In the genomic region with DNA sequence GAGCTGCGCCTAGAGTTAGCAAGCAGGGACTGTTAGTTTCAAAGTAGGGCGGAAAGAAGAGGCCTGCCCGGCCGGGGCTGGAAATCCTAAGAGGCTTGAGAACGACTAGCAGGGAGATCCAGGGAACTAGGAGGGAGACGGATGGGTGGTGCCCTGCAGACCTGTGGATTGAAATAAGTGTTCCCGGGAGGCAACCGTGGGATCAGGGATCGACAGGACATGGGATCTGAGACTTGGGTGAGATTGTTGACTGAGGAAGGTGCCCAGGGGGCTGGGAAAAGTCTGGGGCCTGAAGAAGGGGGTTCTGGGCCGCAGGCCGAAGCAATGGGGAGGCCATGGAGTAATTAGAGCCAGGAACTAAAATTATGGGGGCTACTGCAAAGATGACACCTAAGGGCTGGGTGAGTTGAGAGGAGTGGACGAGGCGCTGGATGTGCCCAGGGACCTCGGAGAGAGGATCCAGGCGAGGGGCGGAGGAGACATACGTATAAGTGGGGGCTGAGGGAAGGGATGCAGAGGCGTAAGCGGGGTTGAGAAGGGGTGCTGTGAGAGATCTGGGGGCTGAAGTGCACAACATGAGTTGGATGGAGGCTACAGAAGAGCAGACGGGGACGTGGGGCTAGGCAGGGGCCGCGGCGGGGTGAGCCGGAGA, we compare ENCODE assay signal across 8 cellular contexts. TPM values are rescaled to one million over a fixed set of nuclear protein-coding genes. Genes with fewer than 3 reads are reported as not detected.
A peak's percentile ranks its signal among the peaks of the same experiment; 100 is the strongest.
DNase-seq lines count a peak whose midpoint lies in the region; ATAC-seq lines count a peak whose summit lies in the region.

No MANE protein-coding gene starts in this region.

- no peaks in the 10 kb centered on the region for H3K27me3 Mint-ChIP-seq in activated naive CD8-positive, alpha-beta T cell treated with anti-CD3 and anti-CD28 coated beads for 36 hours
- no peaks in the 10 kb centered on the region for H3K27me3 Mint-ChIP-seq in activated naive CD8-positive, alpha-beta T cell treated with anti-CD3 and anti-CD28 coated beads, Interleukin-2, amount 50 U/mL, for 24 hours

- peaks cover 6% of the 10 kb centered on the region for H3K36me3 Mint-ChIP-seq in activated naive CD8-positive, alpha-beta T cell treated with anti-CD3 and anti-CD28 coated beads for 36 hours
- no peaks in the 10 kb centered on the region for H3K36me3 Mint-ChIP-seq in activated naive CD8-positive, alpha-beta T cell treated with anti-CD3 and anti-CD28 coated beads, Interleukin-2, amount 50 U/mL, for 24 hours (ENCODE audit: low read depth)

- ATAC-seq in activated naive CD8-positive, alpha-beta T cell treated with anti-CD3 and anti-CD28 coated beads, Interleukin-2, amount 50 U/mL, for 24 hours: no peak
- peak; percentile 17 for ATAC-seq in HG03175 (IDR thresholded peaks at IDR 0.05; ENCODE audit: unreplicated experiment)
- ATAC-seq in HG03045 (IDR thresholded peaks at IDR 0.05; ENCODE audit: unreplicated experiment): no peak

- no peaks in the 10 kb centered on the region for H3K9me3 Mint-ChIP-seq in activated naive CD8-positive, alpha-beta T cell treated with anti-CD3 and anti-CD28 coated beads for 36 hours
- H3K9me3 Mint-ChIP-seq in activated naive CD8-positive, alpha-beta T cell treated with anti-CD3 and anti-CD28 coated beads, Interleukin-2, amount 50 U/mL, for 24 hours: no peaks in the 10 kb centered on the region

- no peak overlapping the region for H3K4me3 Mint-ChIP-seq in activated naive CD8-positive, alpha-beta T cell treated with anti-CD3 and anti-CD28 coated beads for 36 hours
- no peak overlapping the region for H3K4me3 Mint-ChIP-seq in activated naive CD8-positive, alpha-beta T cell treated with anti-CD3 and anti-CD28 coated beads, Interleukin-2, amount 50 U/mL, for 24 hours

- intact Hi-C loops in head of caudate nucleus (cut with DNase I): no loop called here

- peak; percentile 7 for DNase-seq in activated naive CD8-positive, alpha-beta T cell treated with anti-CD3 and anti-CD28 coated beads for 36 hours
- no peak for DNase-seq in activated naive CD8-positive, alpha-beta T cell treated with anti-CD3 and anti-CD28 coated beads, Interleukin-2, amount 50 U/mL, for 24 hours
- DNase-seq in SW480 (ENCODE audit: low spot score): peak; percentile 67
- peak in 40 of 42 donors; percentile 10 to 68 (median 30) for DNase-seq in head of caudate nucleus
- DNase-seq in putamen (ENCODE audit: low spot score): peak; percentile 14
- no peak for DNase-seq in NCI-H2029 (lab: John Stamatoyannopoulos, UW)

- no peak overlapping the region for H3K27ac Mint-ChIP-seq in activated naive CD8-positive, alpha-beta T cell treated with anti-CD3 and anti-CD28 coated beads for 36 hours
- no peak overlapping the region for H3K27ac Mint-ChIP-seq in activated naive CD8-positive, alpha-beta T cell treated with anti-CD3 and anti-CD28 coated beads, Interleukin-2, amount 50 U/mL, for 24 hours

- peaks cover 21% of the 10 kb centered on the region for H3K4me1 Mint-ChIP-seq in activated naive CD8-positive, alpha-beta T cell treated with anti-CD3 and anti-CD28 coated beads for 36 hours
- peaks cover 24% of the 10 kb centered on the region for H3K4me1 Mint-ChIP-seq in activated naive CD8-positive, alpha-beta T cell treated with anti-CD3 and anti-CD28 coated beads, Interleukin-2, amount 50 U/mL, for 24 hours

RNA-seq across cellular contexts. Expression of a gene that starts 0.6 kb away (rescaled TPM):
- total RNA-seq in activated naive CD8-positive, alpha-beta T cell treated with anti-CD3 and anti-CD28 coated beads for 36 hours: 10 to 100 TPM; 93.7 to 94.4 TPM

RNA-seq across cellular contexts. Expression of a gene that starts 38.6 kb away (rescaled TPM):
- total RNA-seq in activated naive CD8-positive, alpha-beta T cell treated with anti-CD3 and anti-CD28 coated beads for 36 hours: under 1 TPM; 0.56 to 0.58 TPM

Comparison
In these comparisons a context has a peak if more than half of its experiments do, and no peak if none do; other contexts are left out.
1. DNase-seq: peak in activated naive CD8-positive, alpha-beta T cell treated with anti-CD3 and anti-CD28 coated beads for 36 hours (single experiment), SW480 (single experiment), head of caudate nucleus (40 of 42) and putamen (single experiment); none in activated naive CD8-positive, alpha-beta T cell treated with anti-CD3 and anti-CD28 coated beads, Interleukin-2, amount 50 U/mL, for 24 hours (single experiment) and NCI-H2029 (single experiment).